8 cellular contexts compared by ENCODE assay signal in genomic region chr4:1792832-1793495, GRCh38. TPM values are rescaled to one million over a fixed set of nuclear protein-coding genes. Genes with fewer than 3 reads are reported as not detected.
DNase-seq lines count a peak whose midpoint lies in the region; ATAC-seq, FAIRE-seq and TF ChIP-seq lines count a peak whose summit lies in the region.

Gene FGFR3, plus strand, starts transcription at chr4:1793293. Its CDS starts 642 bp downstream, at chr4:1793935.

- no peaks in the 10 kb centered on the region for H3K4me1 Mint-ChIP-seq in activated T-cell treated with anti-CD3 and anti-CD28 coated beads, Interleukin-2, amount 50 U/mL, for 72 hours (ENCODE audit: low read depth)

- H3K9me3 ChIP-seq in pancreas = no peaks in the 10 kb centered on the region

- POLR2A ChIA-PET in BJ (lab: Charles Lee) = no interaction called here

- peaks cover 8 to 10% (median 8%) of the 10 kb centered on the region in 3 donors for H3K4me1 ChIP-seq in pancreas

- WGBS in pancreas, 2 donors = 7 to 14% methylated on average over 38 to 95 of the region's 95 CpGs

- TF ChIP-seq CTCF in BJ (IDR thresholded peaks at IDR 0.05; ENCODE audit: insufficient read depth, low read depth, low read length) = no peak
- no peak for TF ChIP-seq CTCF in pancreas (IDR thresholded peaks at IDR 0.05)

- peak; percentile 64 for ATAC-seq in GM19438 (IDR thresholded peaks at IDR 0.05; ENCODE audit: low read depth, unreplicated experiment)
- ATAC-seq in activated T-cell treated with anti-CD3 and anti-CD28 coated beads, Interleukin-2, amount 50 U/mL, for 72 hours (replicated peaks in 1 of 2) = peak; percentile 85 to 87
- peak; percentile 46 to 73 (median 65) for ATAC-seq in pancreas
- no peak for ATAC-seq in GM18909 (IDR thresholded peaks at IDR 0.05; ENCODE audit: poor library complexity, unreplicated experiment)
- no peak for ATAC-seq in GM21825 (IDR thresholded peaks at IDR 0.05; ENCODE audit: unreplicated experiment)

- peak within 1 kb of the TSS; percentile 55 to 75 (median 69) for H3K27ac ChIP-seq in pancreas

- no peaks in the 10 kb centered on the region for H3K36me3 ChIP-seq in BJ (ENCODE audit: control insufficient read depth, insufficient read depth, low read length)
- no peaks in the 10 kb centered on the region for H3K36me3 ChIP-seq in pancreas

- peak within 1 kb of the TSS; percentile 9 to 40 for H3K4me3 Mint-ChIP-seq in activated T-cell treated with anti-CD3 and anti-CD28 coated beads, Interleukin-2, amount 50 U/mL, for 72 hours

- H3K27me3 Mint-ChIP-seq in activated T-cell treated with anti-CD3 and anti-CD28 coated beads, Interleukin-2, amount 50 U/mL, for 72 hours (ENCODE audit: low read depth) = peaks cover 11% of the 10 kb centered on the region

- H3K4me3 ChIP-seq in BJ (ENCODE audit: low read depth, low read length) = peak within 1 kb of the TSS; percentile 42
- H3K4me3 ChIP-seq in pancreas = peak within 1 kb of the TSS; percentile 28 to 61 (median 44)

- H3K9me3 Mint-ChIP-seq in activated T-cell treated with anti-CD3 and anti-CD28 coated beads, Interleukin-2, amount 50 U/mL, for 72 hours = no peaks in the 10 kb centered on the region

- H3K27me3 ChIP-seq in BJ (ENCODE audit: control insufficient read depth, insufficient read depth, low read length) (peaks cover 17% of the 10 kb centered on the region), pancreas (peaks cover 0 to 4% (median 0%) of the 10 kb centered on the region in 4 donors)

- H3K27ac Mint-ChIP-seq in activated T-cell treated with anti-CD3 and anti-CD28 coated beads, Interleukin-2, amount 50 U/mL, for 72 hours = no peak within 1 kb of the TSS

- no peaks in the 10 kb centered on the region for H3K36me3 Mint-ChIP-seq in activated T-cell treated with anti-CD3 and anti-CD28 coated beads, Interleukin-2, amount 50 U/mL, for 72 hours (ENCODE audit: insufficient read depth in 2 of 2)

- CTCF ChIA-PET in BJ (lab: Yijun Ruan, JAX) = no interaction called here

- intact Hi-C loops in pancreas (cut with DNase I) = no loop called here

- no peak for FAIRE-seq in pancreas (lab: Jason Lieb, UNC)

- DNase-seq in BJ (ENCODE audit: low read depth) = no peak
- peak; percentile 42 for DNase-seq in NCI-H2171 (lab: John Stamatoyannopoulos, UW)
- peak; percentile 40 to 58 for DNase-seq in activated T-cell treated with anti-CD3 and anti-CD28 coated beads, Interleukin-2, amount 50 U/mL, for 72 hours
- DNase-seq in glomerular visceral epithelial cell (ENCODE audit: extremely low spot score) = peak; percentile 61
- DNase-seq in pancreas = peak in 4 of 6 donors; percentile 39 to 76 (median 64)

RNA-seq across cellular contexts. Expression of gene FGFR3, which starts in this region (rescaled TPM):
- polyA plus RNA-seq in BJ (2011; rRNA removed) (0.58 and 1.0 TPM in 2 replicates), pancreas (100 to 1,000 TPM; 163 to 300 TPM)
- 0.38 and 0.46 TPM in 2 replicates for polyA minus RNA-seq in BJ (2011; rRNA and poly(A)+ RNA removed)
- under 1 TPM in 1 of 2 donors, not detected in 1; 0.36 TPM for total RNA-seq in activated T-cell treated with anti-CD3 and anti-CD28 coated beads, Interleukin-2, amount 50 U/mL, for 72 hours
- 10 to 100 TPM; 40.4 to 88.3 (median 53.5) TPM for total RNA-seq in pancreas

Comparison
In these comparisons a context has a peak if more than half of its experiments do, and no peak if none do; other contexts are left out.
1. RNA of gene FGFR3 (total RNA-seq): 40.4 to 88.3 TPM in pancreas; 0.36 TPM in activated T-cell treated with anti-CD3 and anti-CD28 coated beads, Interleukin-2, amount 50 U/mL, for 72 hours; every median in the first group is over 10 times any median in the second.
2. RNA of gene FGFR3 (polyA plus RNA-seq): 163 to 300 TPM in pancreas; 0.58 to 1.0 TPM in BJ; every median in the first group is over 10 times any median in the second.
3. Peak in DNase-seq and ATAC-seq in activated T-cell treated with anti-CD3 and anti-CD28 coated beads, Interleukin-2, amount 50 U/mL, for 72 hours; RNA of the gene not detected or under 1 TPM.
4. ATAC-seq: peak in GM19438 (single experiment) and pancreas (4 of 4); none in GM18909 (single experiment) and GM21825 (single experiment).